ENCODE assay signal across 18 cellular contexts in the genomic region with DNA sequence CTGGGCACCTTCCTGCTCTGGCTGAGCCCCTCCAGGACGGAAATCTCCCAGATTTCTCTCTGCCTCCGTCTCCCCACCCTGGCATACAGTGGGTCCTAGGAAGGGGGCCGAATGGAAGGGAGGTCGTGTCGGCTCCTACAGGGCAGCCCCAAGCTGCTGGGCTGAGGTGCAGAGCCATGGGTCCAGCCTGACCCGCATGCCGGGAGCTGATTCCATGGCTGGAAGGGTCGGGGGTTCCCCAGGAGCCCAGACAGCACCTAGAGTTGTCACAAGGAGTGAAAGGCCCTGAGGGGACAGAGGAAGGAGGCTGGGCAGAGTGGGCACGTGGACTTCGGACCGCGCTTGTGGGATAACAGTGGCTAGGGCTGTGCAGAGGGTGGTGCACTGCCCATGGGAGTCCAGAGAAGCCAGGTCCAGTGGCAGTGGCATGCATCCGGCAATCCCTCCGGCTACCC. TPM values are rescaled to one million over a fixed set of nuclear protein-coding genes. Genes with fewer than 3 reads are reported as not detected.
DNase-seq lines count a peak whose midpoint lies in the region; TF ChIP-seq lines count a peak whose summit lies in the region.
"Had no signal": no experiment of that assay in that cellular context is flagged by ENCODE, and none has a peak within 500 bp of the region (broad histone marks: within the 10 kb centered on the region; RNA-seq: fewer than 3 reads in every experiment).

No MANE protein-coding gene starts in this region.

- H3K9ac ChIP-seq in NT2/D1 (ENCODE audit: insufficient read length, low read depth): peak overlapping the region; percentile 52
- H3K9ac ChIP-seq in iPS-20b (ENCODE audit: low read depth, low read length): peak overlapping the region; percentile 55

- peaks cover 25% of the 10 kb centered on the region for H3K4me1 ChIP-seq in NT2/D1 (ENCODE audit: insufficient read depth, insufficient read length)
- peaks cover 17% of the 10 kb centered on the region for H3K4me1 ChIP-seq in iPS-20b (ENCODE audit: insufficient read depth, low read length)
- no peaks in the 10 kb centered on the region for H3K4me1 ChIP-seq in uterus

- TF ChIP-seq POLR2A in uterus (IDR thresholded peaks at IDR 0.05): no peak

- intact Hi-C loops in posterior vena cava (cut with DNase I): loop anchor here in 1 of 2 donors (5.0 kb wide), 1 partner anchor 1515 kb away; no protein-coding TSS in a partner anchor
- intact Hi-C loops in uterus (cut with DNase I; ENCODE audit: low total_unique reads): no loop called here

- no peak for TF ChIP-seq CTCF in uterus (IDR thresholded peaks at IDR 0.05)

- H3K36me3 ChIP-seq in NT2/D1 (ENCODE audit: insufficient read depth, insufficient read length, low read length) (peaks cover 33% of the 10 kb centered on the region), iPS-20b (ENCODE audit: insufficient read depth, low read depth, low read length) (peaks cover 22% of the 10 kb centered on the region), uterus (no peaks in the 10 kb centered on the region)

- H3K9me3 ChIP-seq in NT2/D1 (ENCODE audit: insufficient read depth, low read length): no peaks in the 10 kb centered on the region
- H3K9me3 ChIP-seq in iPS-20b (ENCODE audit: insufficient read depth, low read depth, low read length): no peaks in the 10 kb centered on the region
- no peaks in the 10 kb centered on the region for H3K9me3 ChIP-seq in uterus

- H3K4me3 ChIP-seq in NT2/D1 (ENCODE audit: insufficient read length, low read depth) (no peak overlapping the region), iPS-20b (ENCODE audit: low read length) (no peak overlapping the region), uterus (no peak overlapping the region)

- DNase-seq in D341Med (ENCODE audit: low spot score): peak; percentile 15
- no peak for DNase-seq in NT2/D1 (ENCODE audit: low read depth, low spot score)
- DNase-seq in posterior vena cava (ENCODE audit: low spot score): peak; percentile 57
- no peak for DNase-seq in uterus
- no peak for DNase-seq in germinal center (ENCODE audit: low spot score)
- no peak for DNase-seq in DMS 273 (lab: John Stamatoyannopoulos, UW; ENCODE audit: unreplicated experiment)
- DNase-seq: activated CD4-positive, alpha-beta T cell treated with anti-CD3 and anti-CD28 coated beads for 1 hour; caudate nucleus; effector memory CD4-positive, alpha-beta T cell; immature natural killer cell; NCI-H1105; NCI-H526; stimulated activated naive CD8-positive, alpha-beta T cell treated with anti-CD3 and anti-CD28 coated beads, Interleukin-15, Interleukin-2, amounts not matched to agents 100 U/mL and 50 U/mL, for 24 hours had no signal

- H3K27ac ChIP-seq in iPS-20b (ENCODE audit: low read length): no peak overlapping the region
- no peak overlapping the region for H3K27ac ChIP-seq in uterus

- H3K27me3 ChIP-seq in NT2/D1 (ENCODE audit: insufficient read depth, insufficient read length) (no peaks in the 10 kb centered on the region), iPS-20b (ENCODE audit: insufficient read depth, low read length) (no peaks in the 10 kb centered on the region), uterus (no peaks in the 10 kb centered on the region)

RNA-seq across cellular contexts. Expression of a gene that starts 16.5 kb away (rescaled TPM):
- 100 to 1,000 TPM in 1 of 2 donors, 10 to 100 TPM in 1; 65.8 to 100 TPM for total RNA-seq in posterior vena cava
- 10 to 100 TPM in 3 of 4 donors, 1 to 10 TPM in 1; 2.9 to 96.5 (median 20.5) TPM for total RNA-seq in uterus

RNA-seq across cellular contexts. Expression of a gene that starts 17.7 kb away (rescaled TPM):
- 10 to 100 TPM; 17.2 to 18.5 TPM for total RNA-seq in posterior vena cava
- 10 to 100 TPM in 2 of 4 donors, 1 to 10 TPM in 2; 4.1 to 30.7 (median 17.4) TPM for total RNA-seq in uterus

RNA-seq across cellular contexts. Expression of a gene that starts 46.3 kb away (rescaled TPM):
- total RNA-seq in posterior vena cava: not detected
- total RNA-seq in uterus: under 1 TPM in 1 of 4 donors, not detected in 3; 0.97 TPM
- total RNA-seq: activated T-helper 2 cell treated with anti-CD3 and anti-CD28 coated beads, Interferon-gamma antibody, Interleukin-2, Interleukin-4, amounts not matched to agents 10 μg/mL and 5 μg/mL and 100 μg/mL, durations not matched to agents 14 hours and 24 hours and 36 hours; B cell; lung microvascular endothelial cell; urinary bladder had no signal

Comparison
In these comparisons a context has a peak if more than half of its experiments do, and no peak if none do; other contexts are left out.
1. DNase-seq: peak in D341Med (single experiment) and posterior vena cava (single experiment); none in NT2/D1 (single experiment), uterus (0 of 2), germinal center (single experiment) and DMS 273 (single experiment).